20 cellular contexts compared by ENCODE assay signal in the genomic region with DNA sequence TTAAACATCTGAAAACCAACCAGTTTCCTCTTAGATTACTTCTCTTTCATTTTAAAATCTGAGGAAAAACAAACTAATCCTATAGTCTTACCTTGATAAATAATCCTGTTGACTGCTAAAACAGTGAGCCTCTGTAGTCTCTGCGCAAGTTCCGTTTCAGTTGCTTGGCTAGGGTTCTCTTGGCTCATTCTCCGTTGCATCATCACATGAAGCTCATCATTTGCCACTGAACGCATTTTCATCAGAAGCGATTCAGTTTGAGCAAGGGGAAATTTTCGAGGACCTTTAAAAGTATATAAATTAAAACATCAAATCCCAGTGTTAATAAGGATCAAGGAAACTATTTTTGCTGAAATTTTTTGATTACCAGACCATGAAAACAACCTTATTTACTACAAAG.
"Had no signal": no experiment of that assay in that cellular context is flagged by ENCODE, and none has a peak within 500 bp of the region (broad histone marks: within the 10 kb centered on the region; RNA-seq: fewer than 3 reads in every experiment).

No MANE protein-coding gene starts in this region.

- H3K27ac ChIP-seq: ascending aorta, body of pancreas had no signal

- H3K4me1 ChIP-seq: ascending aorta had no signal

- H3K4me3 ChIP-seq: ascending aorta, body of pancreas had no signal

- H3K9me3 ChIP-seq: ascending aorta, body of pancreas had no signal

- DNase-seq: activated CD4-positive, alpha-beta T cell treated with anti-CD3 and anti-CD28 coated beads for 48 hours; activated CD4-positive, alpha-beta T cell treated with anti-CD3 and anti-CD28 coated beads, Interleukin-2, amount 50 U/mL, for 4 hours; activated CD4-positive, CD25-positive, alpha-beta regulatory T cell treated with anti-CD3 and anti-CD28 coated beads, Interleukin-2, amount 50 U/mL, for 72 hours; activated CD8-positive, alpha-beta T cell treated with anti-CD3 and anti-CD28 coated beads, Interleukin-2, amount 10 ng/mL, durations not matched to agents 7 days and 5 days; activated effector memory CD4-positive, alpha-beta T cell treated with Interleukin-2 at 50 U/mL for 16 hours; activated naive CD4-positive, alpha-beta T cell; activated T-cell treated with anti-CD3 and anti-CD28 coated beads, Interleukin-2, amount 50 U/mL, for 24 hours; amniotic stem cell; body of pancreas; central memory CD4-positive, alpha-beta T cell; KG1; NCI-H1105; NCI-H1436; NCI-H1694 treated with DMSO at 0.1 percent for 48 hours; NCI-H2029 treated with DMSO at 0.1 percent for 48 hours; NCI-H524; SHP77; T-helper 17 cell; T-helper 9 cell had no signal

- H3K27me3 ChIP-seq: ascending aorta, body of pancreas had no signal

- ATAC-seq: activated CD8-positive, alpha-beta T cell treated with anti-CD3 and anti-CD28 coated beads, Interleukin-2, amount 10 ng/mL, durations not matched to agents 7 days and 5 days; body of pancreas; T-helper 17 cell had no signal
